In genomic region chr7:135956393-135956792, GRCh38 we compare ENCODE assay signal across 22 cellular contexts. TPM values are rescaled to one million over a fixed set of nuclear protein-coding genes. Genes with fewer than 3 reads are reported as not detected.
DNase-seq lines count a peak whose midpoint lies in the region; ATAC-seq and TF ChIP-seq lines count a peak whose summit lies in the region.
"Had no signal": no experiment of that assay in that cellular context is flagged by ENCODE, and none has a peak within 500 bp of the region (broad histone marks: within the 10 kb centered on the region; RNA-seq: fewer than 3 reads in every experiment).

No MANE protein-coding gene starts in this region.

- TF ChIP-seq CTCF in MCF 10A (IDR thresholded peaks at IDR 0.05; ENCODE audit: unreplicated experiment): no peak
- no peak for TF ChIP-seq CTCF in breast epithelium (IDR thresholded peaks at IDR 0.05)
- no peak for TF ChIP-seq CTCF in Panc1 (IDR thresholded peaks at IDR 0.05)
- no peak for TF ChIP-seq CTCF in psoas muscle (IDR thresholded peaks at IDR 0.05)

- BruUV-seq in MCF 10A (replicated peaks; lab: Mats Ljungman, UMichigan) (no TSS peak), Panc1 (replicated peaks; lab: Mats Ljungman, UMichigan) (TSS peak; percentile 19)

- H3K27me3 ChIP-seq in breast epithelium (no peaks in the 10 kb centered on the region), Panc1 (ENCODE audit: control insufficient read depth, insufficient read depth, low read length) (no peaks in the 10 kb centered on the region), psoas muscle (ENCODE audit: insufficient read depth in 3 of 3, low read length in 2 of 3) (no peaks in the 10 kb centered on the region)
- H3K27me3 ChIP-seq: BLaER1 treated with 17β-estradiol and CSF1 and Interleukin-3, amounts not matched to agents 10 nM and 100 nM; SJCRH30 had no signal

- H3K27me3 Mint-ChIP-seq in MCF 10A (ENCODE audit: insufficient read depth, unreplicated experiment) (no peaks in the 10 kb centered on the region), immature natural killer cell (ENCODE audit: low read depth in 3 of 3) (peaks cover 0 to 2% (median 0%) of the 10 kb centered on the region in 3 donors)

- no peak overlapping the region for H3K4me3 Mint-ChIP-seq in MCF 10A (ENCODE audit: unreplicated experiment)
- H3K4me3 Mint-ChIP-seq in immature natural killer cell: no peak overlapping the region
- H3K4me3 Mint-ChIP-seq: CD8-positive, alpha-beta T cell had no signal

- intact Hi-C loops in MCF 10A (cut with micrococcal nuclease) (no loop called here), breast epithelium (cut with DNase I; ENCODE audit: low total_unique reads) (no loop called here), Panc1 (cut with micrococcal nuclease; ENCODE audit: unreplicated experiment) (no loop called here), psoas muscle (cut with DNase I) (no loop called here)

- CTCF ChIA-PET in MCF 10A (lab: Yijun Ruan, JAX) (interaction anchor here (0.6 to 1.0 kb wide), 2 partner anchors 38 to 284 kb away, joined by 3 to 5 read pairs; no protein-coding TSS in a partner anchor), Panc1 (lab: Charles Lee) (no interaction called here)

- H3K4me3 ChIP-seq in breast epithelium (no peak overlapping the region), Panc1 (ENCODE audit: low read depth in 2 of 2, low read length in 2 of 2) (no peak overlapping the region), psoas muscle (no peak overlapping the region)
- H3K4me3 ChIP-seq: BLaER1 treated with 17β-estradiol and CSF1 and Interleukin-3, amounts not matched to agents 10 nM and 100 nM; HAP-1; SJCRH30 had no signal

- H3K27ac Mint-ChIP-seq in MCF 10A (ENCODE audit: low read depth, unreplicated experiment) (peak overlapping the region; percentile 44), immature natural killer cell (peak overlapping the region in 5 of 6 donors; percentile 2 to 53 (median 47))
- H3K27ac Mint-ChIP-seq: CD8-positive, alpha-beta T cell had no signal

- POLR2A ChIA-PET in MCF 10A (lab: Yijun Ruan, JAX) (no interaction called here), Panc1 (lab: Charles Lee) (no interaction called here)

- H3K4me1 ChIP-seq in breast epithelium: no peaks in the 10 kb centered on the region
- no peaks in the 10 kb centered on the region for H3K4me1 ChIP-seq in Panc1 (ENCODE audit: control insufficient read depth, insufficient read depth, low read length)
- peaks cover 23% of the 10 kb centered on the region for H3K4me1 ChIP-seq in psoas muscle
- H3K4me1 ChIP-seq: SJCRH30 had no signal

- H3K36me3 ChIP-seq in breast epithelium: no peaks in the 10 kb centered on the region
- H3K36me3 ChIP-seq in Panc1 (ENCODE audit: control insufficient read depth, insufficient read depth, low read length): no peaks in the 10 kb centered on the region
- peaks cover 0 to under 1% of the 10 kb centered on the region in 2 donors for H3K36me3 ChIP-seq in psoas muscle (ENCODE audit: insufficient read depth in 1 of 2, low read depth in 1 of 2)
- H3K36me3 ChIP-seq: HAP-1 had no signal

- ATAC-seq in Panc1 (no peak), psoas muscle (peak in 3 of 4 donors; percentile 65 to 76 (median 76)), HG02678 (IDR thresholded peaks at IDR 0.05; ENCODE audit: unreplicated experiment) (no peak)
- ATAC-seq: CD8-positive, alpha-beta T cell; Right ventricle myocardium inferior; SK-N-SH treated with all-trans-retinoic acid at 6 μM for 48 hours had no signal

- H3K27ac ChIP-seq in breast epithelium (no peak overlapping the region), Panc1 (ENCODE audit: low read length) (no peak overlapping the region), psoas muscle (peak overlapping the region; percentile 50)
- H3K27ac ChIP-seq: BLaER1 treated with 17β-estradiol and CSF1 and Interleukin-3, amounts not matched to agents 10 nM and 100 nM; SJCRH30 had no signal

- 62 to 89% (median 71%) methylated on average over 2 of the region's 2 CpGs for WGBS in psoas muscle, 3 donors

- no peak for DNase-seq in MCF 10A (ENCODE audit: unreplicated experiment)
- no peak for DNase-seq in breast epithelium (ENCODE audit: low spot score in 2 of 2)
- DNase-seq in Panc1 (ENCODE audit: low read depth, low spot score): no peak
- DNase-seq in immature natural killer cell: no peak
- DNase-seq in psoas muscle: no peak
- DNase-seq in GF-D8 (lab: John Stamatoyannopoulos, UW): no peak
- no peak for DNase-seq in putamen (ENCODE audit: low spot score)
- DNase-seq: Caco-2; CD8-positive, alpha-beta T cell; GOT3; KG1; MM.1S; NCI-H2029; NCI-H446; NCI-H524 treated with DMSO at 0.1 percent for 48 hours; NCI-H774; SJCRH30 had no signal

- H3K9me3 Mint-ChIP-seq in MCF 10A (ENCODE audit: unreplicated experiment): no peaks in the 10 kb centered on the region
- no peaks in the 10 kb centered on the region for H3K9me3 Mint-ChIP-seq in immature natural killer cell
- H3K9me3 Mint-ChIP-seq: CD8-positive, alpha-beta T cell had no signal

- no peak for TF ChIP-seq POLR2A in breast epithelium (IDR thresholded peaks at IDR 0.05)

- H3K4me1 Mint-ChIP-seq in MCF 10A (ENCODE audit: insufficient read depth, unreplicated experiment) (peaks cover 12% of the 10 kb centered on the region), immature natural killer cell (peaks cover 73 to 96% of the 10 kb centered on the region in 2 donors)

- no peaks in the 10 kb centered on the region for H3K9me3 ChIP-seq in breast epithelium
- no peaks in the 10 kb centered on the region for H3K9me3 ChIP-seq in Panc1 (ENCODE audit: control insufficient read depth, insufficient read depth, low read depth, low read length)
- H3K9me3 ChIP-seq in psoas muscle: no peaks in the 10 kb centered on the region
- H3K9me3 ChIP-seq: Caco-2, HAP-1, SJCRH30 had no signal

- H3K36me3 Mint-ChIP-seq in MCF 10A (ENCODE audit: insufficient read depth, unreplicated experiment) (peaks cover 15% of the 10 kb centered on the region), immature natural killer cell (peaks cover 0 to 5% (median 4%) of the 10 kb centered on the region in 3 donors)

- in situ Hi-C loops in Panc1 (cut with HindIII; ENCODE audit: low pct_unique_long_range_greater_than_20kb, low sequenced_read_pairs): no loop called here

RNA-seq across cellular contexts. Expression of gene MTPN, which starts 20.8 kb away (rescaled TPM):
- total RNA-seq in MCF 10A (2022) (153 and 178 TPM in 2 replicates), breast epithelium (10 to 100 TPM; 66.5 to 97.0 (median 85.5) TPM), Panc1 (2021; ENCODE audit: unreplicated experiment) (177 TPM), psoas muscle (10 to 100 TPM; 57.1 to 75.2 (median 60.1) TPM)
- polyA plus RNA-seq in Panc1 (2012; ENCODE audit: insufficient read length): 103 TPM
- polyA plus RNA-seq in immature natural killer cell (100 to 1,000 TPM; 153 to 200 (median 197) TPM), psoas muscle (100 to 1,000 TPM in 1 of 3 donors, 10 to 100 TPM in 2; 41.4 to 107 (median 62.7) TPM)

Comparison
In these comparisons a context has a peak if more than half of its experiments do, and no peak if none do; other contexts are left out.
1. ATAC-seq: peak in psoas muscle (3 of 4); none in Panc1 (single experiment) and HG02678 (single experiment).